Comparison of ENCODE assay signal across 1 cellular context in genomic region chr15:26771168-26771916, GRCh38.
TF ChIP-seq lines count a peak whose summit lies in the region.

No MANE protein-coding gene starts in this region.

TF ChIP-seq in HepG2, 621 proteins besides CTCF, POLR2A, EP300 and RAD21 (continued from another document):
- no peak for TF ChIP-seq DMTF1 (CRISPR knock-in tag; IDR thresholded peaks at IDR 0.05)
- TF ChIP-seq FIP1L1 (IDR thresholded peaks at IDR 0.05; ENCODE audit: borderline replicate concordance, insufficient read depth, low read depth, low read length) = no peak
- peak; percentile 26; the same call in 1 of the 2 replicates for TF ChIP-seq TEF (CRISPR knock-in tag; IDR thresholded peaks at IDR 0.05)
- TF ChIP-seq ZFP82 (CRISPR knock-in tag; IDR thresholded peaks at IDR 0.05; ENCODE audit: borderline replicate concordance) = no peak
- TF ChIP-seq SALL2 (CRISPR knock-in tag; IDR thresholded peaks at IDR 0.05) = no peak
- no peak for TF ChIP-seq RFX3 (CRISPR knock-in tag; IDR thresholded peaks at IDR 0.05)
- TF ChIP-seq MIER2 (CRISPR knock-in tag; IDR thresholded peaks at IDR 0.05) = peak; percentile 93
- no peak for TF ChIP-seq FOXK2 (IDR thresholded peaks at IDR 0.05)
- no peak for TF ChIP-seq ZNF367 (CRISPR knock-in tag; IDR thresholded peaks at IDR 0.05; ENCODE audit: borderline replicate concordance)
- 0 out of 2 replicates have a peak, but pooled peaks have one; percentile 21 for TF ChIP-seq ZNF768 (CRISPR knock-in tag; IDR thresholded peaks at IDR 0.05)
- TF ChIP-seq PBX3 (CRISPR knock-in tag; IDR thresholded peaks at IDR 0.05; ENCODE audit: borderline replicate concordance) = no peak
- no peak for TF ChIP-seq KDM5A (IDR thresholded peaks at IDR 0.05; ENCODE audit: borderline replicate concordance, low read length)
- TF ChIP-seq HOXA3 (CRISPR knock-in tag; IDR thresholded peaks at IDR 0.05) = no peak
- no peak for TF ChIP-seq ZFP36L1 (CRISPR knock-in tag; IDR thresholded peaks at IDR 0.05)
- TF ChIP-seq ZSCAN12 (CRISPR knock-in tag; IDR thresholded peaks at IDR 0.05) = no peak
- no peak for TF ChIP-seq NFE2L2 (IDR thresholded peaks at IDR 0.05; ENCODE audit: low read length)
- TF ChIP-seq ZNF772 (CRISPR knock-in tag; IDR thresholded peaks at IDR 0.05) = no peak
- TF ChIP-seq ZNF781 (CRISPR knock-in tag; IDR thresholded peaks at IDR 0.05; ENCODE audit: borderline replicate concordance, not compliant biosample characterization) = no peak
- no peak for TF ChIP-seq ZNF326 (CRISPR knock-in tag; IDR thresholded peaks at IDR 0.05; ENCODE audit: borderline replicate concordance)
- no peak for TF ChIP-seq MXI1 (IDR thresholded peaks at IDR 0.05; ENCODE audit: borderline replicate concordance, low read depth, low read length)
- TF ChIP-seq CEBPB (IDR thresholded peaks at IDR 0.05; ENCODE audit: borderline replicate concordance, low read depth, low read length) = no peak
- TF ChIP-seq KLF15 (CRISPR knock-in tag; IDR thresholded peaks at IDR 0.05; ENCODE audit: borderline replicate concordance) = no peak
- peak; percentile 67; the same call in 1 of the 2 replicates for TF ChIP-seq ZNF232 (CRISPR knock-in tag; IDR thresholded peaks at IDR 0.05; ENCODE audit: borderline replicate concordance)
- TF ChIP-seq GABPB1 (CRISPR knock-in tag; IDR thresholded peaks at IDR 0.05) = peak; percentile 28; the same call in 1 of the 2 replicates
- TF ChIP-seq SP2 (CRISPR knock-in tag; IDR thresholded peaks at IDR 0.05) = no peak
- 0 out of 2 replicates have a peak, but pooled peaks have one; percentile 33 for TF ChIP-seq GLI4 (CRISPR knock-in tag; IDR thresholded peaks at IDR 0.05; ENCODE audit: borderline replicate concordance)
- no peak for TF ChIP-seq TCF12 (IDR thresholded peaks at IDR 0.05)
- TF ChIP-seq TCF12 (CRISPR knock-in tag; IDR thresholded peaks at IDR 0.05) = no peak
- no peak for TF ChIP-seq NFE2 (CRISPR knock-in tag; IDR thresholded peaks at IDR 0.05)
- TF ChIP-seq EHMT2 (IDR thresholded peaks at IDR 0.05; ENCODE audit: borderline replicate concordance, low read depth, low read length) = peak; percentile 51; the same call in 1 of the 2 replicates
- TF ChIP-seq HNF4G (IDR thresholded peaks at IDR 0.05; ENCODE audit: borderline replicate concordance, low read depth, low read length) = no peak
- TF ChIP-seq HNF4G (CRISPR knock-in tag; IDR thresholded peaks at IDR 0.05; ENCODE audit: borderline replicate concordance, low read depth) = no peak
- no peak for TF ChIP-seq ZNF770 (CRISPR knock-in tag; IDR thresholded peaks at IDR 0.05)
- TF ChIP-seq CHCHD3 (CRISPR knock-in tag; IDR thresholded peaks at IDR 0.05) = no peak
- TF ChIP-seq MED13 (CRISPR knock-in tag; IDR thresholded peaks at IDR 0.05) = no peak
- TF ChIP-seq PAX8 (CRISPR knock-in tag; IDR thresholded peaks at IDR 0.05; ENCODE audit: borderline replicate concordance) = no peak
- TF ChIP-seq ZSCAN20 (CRISPR knock-in tag; IDR thresholded peaks at IDR 0.05; ENCODE audit: borderline replicate concordance) = no peak
- no peak for TF ChIP-seq ZBTB40 (IDR thresholded peaks at IDR 0.05)
- no peak for TF ChIP-seq ZBTB40 (CRISPR knock-in tag; IDR thresholded peaks at IDR 0.05)
- no peak for TF ChIP-seq GPN1 (CRISPR knock-in tag; IDR thresholded peaks at IDR 0.05; ENCODE audit: borderline replicate concordance)
- TF ChIP-seq EED (CRISPR knock-in tag; IDR thresholded peaks at IDR 0.05) = no peak
- no peak for TF ChIP-seq TFAP4 (IDR thresholded peaks at IDR 0.05; ENCODE audit: borderline replicate concordance, low read depth)
- TF ChIP-seq KAT8 (CRISPR knock-in tag; IDR thresholded peaks at IDR 0.05) = no peak
- no peak for TF ChIP-seq CBX2 (IDR thresholded peaks at IDR 0.05; ENCODE audit: low read depth, low read length)
- TF ChIP-seq CBX2 (CRISPR knock-in tag; IDR thresholded peaks at IDR 0.05; ENCODE audit: low read depth) = no peak
- TF ChIP-seq BRD4 (CRISPR knock-in tag; IDR thresholded peaks at IDR 0.05) = no peak
- TF ChIP-seq HOXA7 (CRISPR knock-in tag; IDR thresholded peaks at IDR 0.05) = no peak
- TF ChIP-seq ZNF557 (CRISPR knock-in tag; IDR thresholded peaks at IDR 0.05) = 0 out of 2 replicates have a peak, but pooled peaks have one; percentile 32
- TF ChIP-seq TEAD3 (CRISPR knock-in tag; optimal IDR thresholded peaks at IDR 0.05; ENCODE audit: borderline replicate concordance) = no peak
- no peak for TF ChIP-seq ZNF619 (CRISPR knock-in tag; IDR thresholded peaks at IDR 0.05)
TF ChIP-seq in HepG2: peak in this region for 19.
